ENCODE assay signal across 8 cellular contexts in the genomic region with DNA sequence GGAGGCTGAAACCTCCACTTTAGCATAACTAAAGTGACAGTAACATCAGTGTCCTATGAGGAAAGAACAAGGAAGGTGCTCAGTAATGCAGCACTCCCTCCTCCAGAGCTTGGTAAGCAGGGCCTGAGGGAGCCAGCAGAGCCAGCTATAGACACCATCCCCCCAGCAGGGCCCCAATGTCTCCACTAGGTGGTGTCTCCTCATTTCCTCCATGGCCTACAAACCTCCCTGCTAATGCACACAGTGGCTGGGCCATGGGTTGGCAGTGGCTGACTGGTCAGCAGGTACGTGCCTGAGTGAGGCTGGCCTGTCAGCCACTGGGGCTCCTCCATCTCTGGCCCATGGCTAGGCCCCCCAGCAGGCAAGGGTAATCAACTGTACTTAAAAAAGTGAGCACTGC. TPM values are rescaled to one million over a fixed set of nuclear protein-coding genes. Genes with fewer than 3 reads are reported as not detected.
DNase-seq lines count a peak whose midpoint lies in the region; FAIRE-seq and TF ChIP-seq lines count a peak whose summit lies in the region.

No MANE protein-coding gene starts in this region.

- H3F3A ChIP-seq in neural cell (ENCODE audit: insufficient read depth, low read length, poor library complexity, severe bottlenecking), result no peaks in the 10 kb centered on the region

- no peaks in the 10 kb centered on the region for H3K36me3 ChIP-seq in neural cell (ENCODE audit: insufficient read depth, low read length)

- H3K4me3 ChIP-seq in epithelial cell of esophagus (ENCODE audit: low read length) (no peak overlapping the region), neural cell (ENCODE audit: low read length) (no peak overlapping the region)

- DNase-seq in activated gamma-delta T cell treated with Interleukin-2 at 50 U/mL for 16 hours (peak; percentile 31), activated gamma-delta T cell (lab: John Stamatoyannopoulos, UW) (no peak), H54 (ENCODE audit: insufficient read length, low spot score) (peak; percentile 73), Kasumi-1 (lab: John Stamatoyannopoulos, UW) (peak; percentile 51 to 68), epithelial cell of esophagus (ENCODE audit: low read depth) (peak; percentile 62), NCI-H1436 treated with DMSO at 0.1 percent for 48 hours (lab: John Stamatoyannopoulos, UW) (no peak)
- peak; percentile 41 for DNase-seq in activated CD4-positive, alpha-beta T cell treated with anti-CD3 and anti-CD28 coated beads, Interleukin-2, amount 50 U/mL, for 1 hour

- no peaks in the 10 kb centered on the region for H3K9me2 ChIP-seq in neural cell (ENCODE audit: insufficient read depth, low read length)

- no peaks in the 10 kb centered on the region for H4K20me1 ChIP-seq in neural cell (ENCODE audit: insufficient read depth)

- TF ChIP-seq CTCF in epithelial cell of esophagus (IDR thresholded peaks at IDR 0.05; ENCODE audit: insufficient read depth, low read depth, low read length, missing control alignments), result peak; percentile 73
- TF ChIP-seq CTCF in neural cell (IDR thresholded peaks at IDR 0.05; ENCODE audit: poor library complexity, severe bottlenecking), result peak; percentile 27

- H3K27ac ChIP-seq in neural cell (ENCODE audit: low read length), result no peak overlapping the region

- H3K27me3 ChIP-seq in neural cell (ENCODE audit: insufficient read depth, low read depth, low read length), result no peaks in the 10 kb centered on the region

- no peak for FAIRE-seq in H54 (lab: Jason Lieb, UNC)

- no peak overlapping the region for H3K4me2 ChIP-seq in neural cell (ENCODE audit: low read length)

- H2AFZ ChIP-seq in neural cell (ENCODE audit: low read depth, low read length), result no peak overlapping the region

- no peak for TF ChIP-seq RAD21 in neural cell (conservative IDR thresholded peaks at IDR 0.05)

- H3K79me2 ChIP-seq in neural cell (replicated peaks; ENCODE audit: insufficient read depth, low read length), result no peaks in the 10 kb centered on the region

- no peaks in the 10 kb centered on the region for H3K9me3 ChIP-seq in neural cell (ENCODE audit: low read length)

- H3K9ac ChIP-seq in neural cell (ENCODE audit: low read length), result no peak overlapping the region

- no peak for TF ChIP-seq POLR2A in H54 (IDR thresholded peaks at IDR 0.05; ENCODE audit: low read depth, low read length)

- no peak for TF ChIP-seq EP300 in neural cell (conservative IDR thresholded peaks at IDR 0.05; ENCODE audit: poor library complexity, severe bottlenecking)

TF ChIP-seq in neural cell, 6 proteins besides CTCF, POLR2A, EP300 and RAD21:
- no peak for TF ChIP-seq POLR2AphosphoS5 (IDR thresholded peaks at IDR 0.05)

RNA-seq across cellular contexts. Expression of a gene that starts 13.6 kb away (rescaled TPM):
- 74.4 and 97.7 TPM in 2 replicates for polyA plus RNA-seq in neural cell
- 32.6 and 35.3 TPM in 2 replicates for polyA minus RNA-seq in neural cell

RNA-seq across cellular contexts. Expression of a gene that starts 47.4 kb away (rescaled TPM):
- 21.7 and 27.6 TPM in 2 replicates for polyA plus RNA-seq in neural cell
- polyA minus RNA-seq in neural cell, result 90.1 and 93.1 TPM in 2 replicates

Comparison
In these comparisons a context has a peak if more than half of its experiments do, and no peak if none do; other contexts are left out.
1. DNase-seq: peak in activated gamma-delta T cell treated with Interleukin-2 at 50 U/mL for 16 hours (single experiment), H54 (single experiment), Kasumi-1 (2 of 2), activated CD4-positive, alpha-beta T cell treated with anti-CD3 and anti-CD28 coated beads, Interleukin-2, amount 50 U/mL, for 1 hour (single experiment) and epithelial cell of esophagus (single experiment); none in activated gamma-delta T cell (single experiment) and NCI-H1436 treated with DMSO at 0.1 percent for 48 hours (single experiment).